ENCODE assay signal across 1 cellular context in genomic region chr4:102862016-102862415, GRCh38.
TF ChIP-seq lines count a peak whose summit lies in the region.

No MANE protein-coding gene starts in this region.

TF ChIP-seq in K562, 482 proteins besides CTCF, POLR2A, EP300 and RAD21 (continued from another document):
- no peak for TF ChIP-seq SOX6 (IDR thresholded peaks at IDR 0.05)
